ENCODE assay signal across 14 cellular contexts in genomic region chr6:13760948-13761347, GRCh38. TPM values are rescaled to one million over a fixed set of nuclear protein-coding genes. Genes with fewer than 3 reads are reported as not detected.
DNase-seq lines count a peak whose midpoint lies in the region; ATAC-seq and TF ChIP-seq lines count a peak whose summit lies in the region.
"Had no signal": no experiment of that assay in that cellular context is flagged by ENCODE, and none has a peak within 500 bp of the region (broad histone marks: within the 10 kb centered on the region; RNA-seq: fewer than 3 reads in every experiment).

No MANE protein-coding gene starts in this region.

- peak overlapping the region; percentile 0 for H3K4me2 ChIP-seq in fibroblast of lung (ENCODE audit: extremely low read depth, insufficient read depth, low read length)

- DNase-seq in AG08395 (ENCODE audit: low spot score) (peak; percentile 78), MV-4-11 (lab: John Stamatoyannopoulos, UW) (peak; percentile 79), fibroblast of lung (ENCODE audit: low read depth in 2 of 2) (peak; percentile 5 to 88), myocyte (ENCODE audit: low read depth) (peak; percentile 15), SW480 (ENCODE audit: low spot score) (no peak), DMS53 treated with DMSO at 0.1 percent for 48 hours (lab: John Stamatoyannopoulos, UW; ENCODE audit: unreplicated experiment) (no peak), NCI-H82 treated with DMSO at 0.1 percent for 48 hours (lab: John Stamatoyannopoulos, UW; ENCODE audit: unreplicated experiment) (no peak)
- DNase-seq: activated CD4-positive, CD25-positive, alpha-beta regulatory T cell treated with anti-CD3 and anti-CD28 coated beads, Interleukin-2, amount 50 U/mL, for 72 hours; activated gamma-delta T cell treated with Interleukin-2 at 50 U/mL for 16 hours; endodermal cell; SHP77; stimulated activated CD8-positive, alpha-beta memory T cell treated with anti-CD3 and anti-CD28 coated beads, Interleukin-4, amount 100 ng/mL, for 48 hours had no signal

- H4K20me1 ChIP-seq in fibroblast of lung (ENCODE audit: control insufficient read depth, extremely low read depth, insufficient read depth, low read length) = no peaks in the 10 kb centered on the region

- no peak overlapping the region for H3K9ac ChIP-seq in fibroblast of lung (ENCODE audit: insufficient read depth, low read length)

- no peaks in the 10 kb centered on the region for H3K27me3 ChIP-seq in fibroblast of lung (ENCODE audit: control insufficient read depth, insufficient read depth, low read length)

- H3K4me1 ChIP-seq in fibroblast of lung (ENCODE audit: control insufficient read depth, extremely low read depth, insufficient read depth, low read length) = peaks cover under 1% of the 10 kb centered on the region

- no peak overlapping the region for H3K4me3 ChIP-seq in fibroblast of lung (replicated peaks in 1 of 4; ENCODE audit: control extremely low read depth in 1 of 4, insufficient read depth in 1 of 4, low read depth in 3 of 4, low read length in 4 of 4)

- H3K27ac ChIP-seq in fibroblast of lung (ENCODE audit: insufficient read depth, low read length) = no peak overlapping the region
- H3K27ac ChIP-seq: C4-2B had no signal

- no peak for ATAC-seq in HG03108 (IDR thresholded peaks at IDR 0.05; ENCODE audit: unreplicated experiment)

- no peaks in the 10 kb centered on the region for H3K79me2 ChIP-seq in fibroblast of lung (ENCODE audit: control insufficient read depth, insufficient read depth, low read length)

- no peak for TF ChIP-seq CTCF in fibroblast of lung (conservative IDR thresholded peaks at IDR 0.05 in 1 of 2, IDR thresholded peaks at IDR 0.05 in 1 of 2; ENCODE audit: low read depth in 1 of 2, low read length in 2 of 2)

- no peaks in the 10 kb centered on the region for H3K9me3 ChIP-seq in fibroblast of lung (ENCODE audit: control insufficient read depth, insufficient read depth, low read depth, low read length)

- no peak overlapping the region for H2AFZ ChIP-seq in fibroblast of lung (ENCODE audit: low read length)

- H3K36me3 ChIP-seq in fibroblast of lung (ENCODE audit: control insufficient read depth, insufficient read depth, low read length) = no peaks in the 10 kb centered on the region

RNA-seq across cellular contexts. Expression of gene RANBP9, which starts 49.3 kb away (rescaled TPM):
- total RNA-seq in fibroblast of lung (39.8 and 48.7 TPM in 2 replicates), myocyte (38.3 and 39.9 TPM in 2 replicates)
- polyA plus RNA-seq in fibroblast of lung = 46.2 and 46.7 TPM in 2 replicates
- polyA plus RNA-seq in fibroblast of lung (2012) = 30.6 and 35.2 TPM in 2 replicates
- 9.3 and 12.2 TPM in 2 replicates for polyA minus RNA-seq in fibroblast of lung (ENCODE audit: low replicate concordance)
- polyA plus RNA-seq in myocyte (2012) = 52.2 TPM

RNA-seq across cellular contexts. Expression of gene MCUR1, which starts 53.4 kb away (rescaled TPM):
- total RNA-seq in fibroblast of lung (6.3 and 7.4 TPM in 2 replicates), myocyte (13.8 and 20.4 TPM in 2 replicates)
- 11.3 and 12.4 TPM in 2 replicates for polyA plus RNA-seq in fibroblast of lung
- polyA plus RNA-seq in fibroblast of lung (2012) = 12.0 and 13.1 TPM in 2 replicates
- polyA minus RNA-seq in fibroblast of lung (ENCODE audit: low replicate concordance) = 1.8 and 2.7 TPM in 2 replicates
- polyA plus RNA-seq in myocyte (2012) = 13.4 TPM

Comparison
In these comparisons a context has a peak if more than half of its experiments do, and no peak if none do; other contexts are left out.
1. DNase-seq: peak in AG08395 (single experiment), MV-4-11 (single experiment), fibroblast of lung (2 of 2) and myocyte (single experiment); none in SW480 (single experiment), DMS53 treated with DMSO at 0.1 percent for 48 hours (single experiment) and NCI-H82 treated with DMSO at 0.1 percent for 48 hours (single experiment).